Comparison of ENCODE assay signal across 12 cellular contexts in the genomic region with DNA sequence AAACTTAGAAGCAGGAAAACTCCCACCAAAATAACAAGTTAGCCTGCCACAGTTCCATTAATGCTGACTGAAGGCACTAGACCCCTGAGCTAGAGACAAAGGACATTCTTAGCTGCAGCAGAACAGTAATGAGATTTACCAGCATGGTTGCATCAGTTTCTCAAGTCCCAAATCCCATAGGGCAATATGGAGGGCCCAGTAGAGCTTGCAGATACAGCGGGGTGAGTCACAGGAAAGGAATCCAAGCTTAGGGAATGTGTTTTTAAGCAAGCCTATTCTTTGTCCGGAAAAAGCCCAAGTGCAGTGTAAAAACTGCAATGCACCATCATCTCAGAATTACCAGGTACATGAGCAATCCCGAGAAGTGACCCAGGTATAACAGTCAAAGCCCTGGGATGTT. TPM values are rescaled to one million over a fixed set of nuclear protein-coding genes. Genes with fewer than 3 reads are reported as not detected.
DNase-seq lines count a peak whose midpoint lies in the region; ATAC-seq and TF ChIP-seq lines count a peak whose summit lies in the region.
"Had no signal": no experiment of that assay in that cellular context is flagged by ENCODE, and none has a peak within 500 bp of the region (broad histone marks: within the 10 kb centered on the region; RNA-seq: fewer than 3 reads in every experiment).

No MANE protein-coding gene starts in this region.

- H3K4me3 ChIP-seq in AG09309 (ENCODE audit: control insufficient read depth, low read depth, low read length): no peak overlapping the region
- no peak overlapping the region for H3K4me3 ChIP-seq in HUES64 (ENCODE audit: low read length)
- H3K4me3 ChIP-seq in sigmoid colon: no peak overlapping the region

- DNase-seq in AG09309 (ENCODE audit: low read depth): peak; percentile 62
- peak; percentile 47 for DNase-seq in brain pericyte (ENCODE audit: low read depth, low spot score)
- peak; percentile 88 for DNase-seq in islet precursor cell
- no peak for DNase-seq in DMS79 (lab: John Stamatoyannopoulos, UW)
- no peak for DNase-seq in SHP77 (lab: John Stamatoyannopoulos, UW)
- no peak for DNase-seq in sigmoid colon
- DNase-seq: CD4-positive, alpha-beta T cell; T-helper 2 cell had no signal

- peak overlapping the region; percentile 88 for H3K27ac ChIP-seq in HUES64 (ENCODE audit: low read depth, low read length)
- no peak overlapping the region for H3K27ac ChIP-seq in sigmoid colon

- no peak for TF ChIP-seq CTCF in AG09309 (IDR thresholded peaks at IDR 0.05; ENCODE audit: control insufficient read depth, insufficient read depth, low read depth, low read length, missing control alignments)
- TF ChIP-seq CTCF in sigmoid colon (IDR thresholded peaks at IDR 0.05): no peak

- H3K27me3 ChIP-seq in HUES64 (ENCODE audit: insufficient read depth, low read length) (no peaks in the 10 kb centered on the region), sigmoid colon (no peaks in the 10 kb centered on the region)

- H3K4me1 ChIP-seq in HUES64 (ENCODE audit: insufficient read depth, low read length) (peaks cover 12% of the 10 kb centered on the region), sigmoid colon (no peaks in the 10 kb centered on the region)

- TF ChIP-seq POLR2A in sigmoid colon (IDR thresholded peaks at IDR 0.05): no peak

- TF ChIP-seq EP300 in sigmoid colon (IDR thresholded peaks at IDR 0.05): no peak

- H3K9me3 ChIP-seq in HUES64 (ENCODE audit: insufficient read depth, low read depth, low read length): no peaks in the 10 kb centered on the region
- no peaks in the 10 kb centered on the region for H3K9me3 ChIP-seq in sigmoid colon

- H3K36me3 ChIP-seq in HUES64 (ENCODE audit: insufficient read depth, low read length) (no peaks in the 10 kb centered on the region), sigmoid colon (no peaks in the 10 kb centered on the region)

- 62% methylated on average over 3 of the region's 3 CpGs for WGBS in HUES64
- 89 to 94% methylated on average over 3 of the region's 3 CpGs for WGBS in sigmoid colon, 2 donors

- no peak for ATAC-seq in GM18517 (IDR thresholded peaks at IDR 0.05; ENCODE audit: unreplicated experiment)
- ATAC-seq: left lobe of liver; stimulated activated effector memory CD8-positive, alpha-beta T cell treated with anti-CD3 and anti-CD28 coated beads, Interleukin-12 subunit alpha, Interleukin-12 subunit beta, amount 100 ng/mL, for 72 hours had no signal

- intact Hi-C loops in sigmoid colon (cut with DNase I): no loop called here

- peak overlapping the region; percentile 43; the same call in 1 of the 2 replicates for H3K9ac ChIP-seq in HUES64 (ENCODE audit: low read depth, low read length)

RNA-seq across cellular contexts. Expression of a gene that starts 51.3 kb away (rescaled TPM):
- polyA plus RNA-seq in HUES64 (2013, experiment 1 of 2): not detected
- polyA plus RNA-seq in HUES64 (2013, experiment 2 of 2): not detected
- total RNA-seq in sigmoid colon: not detected
- polyA plus RNA-seq in sigmoid colon: not detected
- total RNA-seq: CD4-positive, alpha-beta T cell; left lobe of liver had no signal

Comparison
In these comparisons a context has a peak if more than half of its experiments do, and no peak if none do; other contexts are left out.
1. DNase-seq: peak in AG09309 (single experiment), brain pericyte (single experiment) and islet precursor cell (single experiment); none in DMS79 (single experiment), SHP77 (0 of 2) and sigmoid colon (single experiment).